Comparison of ENCODE assay signal across 17 cellular contexts in the genomic region with DNA sequence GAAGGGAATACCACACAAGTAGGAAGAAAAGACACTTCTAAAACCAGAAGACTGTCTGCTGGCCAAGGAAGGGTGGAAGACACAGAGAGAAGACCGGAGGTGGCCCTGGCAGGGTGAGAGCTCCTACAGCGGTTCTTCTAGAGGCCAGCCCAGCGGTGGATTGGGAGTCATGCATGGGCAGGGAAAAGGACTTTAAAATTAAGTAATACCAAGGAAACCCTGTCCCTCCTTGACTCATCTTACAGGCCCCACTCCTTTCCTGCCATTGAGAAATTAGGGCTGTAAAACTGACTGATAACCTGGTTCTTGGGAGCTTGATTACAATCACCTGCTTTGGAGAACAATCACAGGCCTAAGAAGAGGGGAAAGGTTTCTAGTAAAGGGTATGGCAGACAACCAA. TPM values are rescaled to one million over a fixed set of nuclear protein-coding genes. Genes with fewer than 3 reads are reported as not detected.
DNase-seq lines count a peak whose midpoint lies in the region; TF ChIP-seq lines count a peak whose summit lies in the region.
"Had no signal": no experiment of that assay in that cellular context is flagged by ENCODE, and none has a peak within 500 bp of the region (broad histone marks: within the 10 kb centered on the region; RNA-seq: fewer than 3 reads in every experiment).

No MANE protein-coding gene starts in this region.

- no peak overlapping the region for H4K91ac ChIP-seq in neuronal stem cell (ENCODE audit: low read depth, low read length, poor library complexity)

- no peak overlapping the region for H3K27ac ChIP-seq in endodermal cell (ENCODE audit: low read depth, low read length)
- H3K27ac ChIP-seq in neuronal stem cell (replicated peaks; ENCODE audit: low read length): no peak overlapping the region

- H2AK5ac ChIP-seq in neuronal stem cell (ENCODE audit: low read depth, low read length): no peak overlapping the region

- H3K9me3 Mint-ChIP-seq in endodermal cell: peaks cover 21% of the 10 kb centered on the region

- no peaks in the 10 kb centered on the region for H3K27me3 ChIP-seq in endodermal cell (ENCODE audit: control insufficient read depth, insufficient read depth, low read length, poor library complexity, severe bottlenecking)
- H3K27me3 ChIP-seq in neuronal stem cell (ENCODE audit: control insufficient read depth in 3 of 3, insufficient read depth in 3 of 3, low read depth in 1 of 3, low read length in 3 of 3): peaks cover 0 to 3% (median 0%) of the 10 kb centered on the region in 3 experiments
- H3K27me3 ChIP-seq: BE2C had no signal

- peak overlapping the region; percentile 44 for H3K4ac ChIP-seq in neuronal stem cell (ENCODE audit: low read length)

- H3K4me2 ChIP-seq in neuronal stem cell (ENCODE audit: insufficient read depth, low read length, poor library complexity, severe bottlenecking): no peak overlapping the region

- H2BK15ac ChIP-seq in neuronal stem cell (ENCODE audit: low read length): no peak overlapping the region

- H3K79me1 ChIP-seq in neuronal stem cell (ENCODE audit: low read depth, low read length): no peaks in the 10 kb centered on the region

- peak; percentile 36 for DNase-seq in activated effector memory CD4-positive, alpha-beta T cell treated with anti-CD3 and anti-CD28 coated beads, Interleukin-2, amount 50 U/mL, for 16 hours
- DNase-seq in activated effector memory CD4-positive, alpha-beta T cell treated with Interleukin-2 at 50 U/mL for 16 hours: no peak
- DNase-seq in endodermal cell (peak; percentile 10), neuronal stem cell (ENCODE audit: low spot score) (no peak), NCI-H82 treated with DMSO at 0.1 percent for 48 hours (lab: John Stamatoyannopoulos, UW; ENCODE audit: unreplicated experiment) (no peak)
- no peak for DNase-seq in stimulated activated CD4-positive, alpha-beta T cell treated with anti-CD3 and anti-CD28 coated beads, Interleukin-2, amount 100 ng/mL, for 48 hours
- DNase-seq in stimulated activated CD4-positive, alpha-beta T cell treated with anti-CD3 and anti-CD28 coated beads, Interleukin-4, amount 100 ng/mL, for 24 hours: no peak
- DNase-seq: BE2C; CD4-positive, alpha-beta T cell; NCI-H1694 treated with DMSO at 0.1 percent for 48 hours; NCI-H2107; NCI-H524; NCI-H82; PC-3 had no signal

- 92% methylated on average over 3 of the region's 3 CpGs; no CpG with 5 or more reads in 1 of the 2 experiments for WGBS in endodermal cell (ENCODE audit: insufficient coverage in 1 of 2, insufficient read length in 1 of 2), 2 experiments
- no CpG with 5 or more reads among the region's 3 CpGs for WGBS in neuronal stem cell (ENCODE audit: extremely low coverage in 2 of 2, insufficient read length in 2 of 2, insufficient replicate concordance in 1 of 2), 2 donors

- H3K18ac ChIP-seq in neuronal stem cell (ENCODE audit: low read length): no peak overlapping the region

- no peak overlapping the region for H3K4me3 Mint-ChIP-seq in endodermal cell
- H3K4me3 Mint-ChIP-seq: CD4-positive, alpha-beta T cell had no signal

- H3K4me3 ChIP-seq in endodermal cell (ENCODE audit: low read length) (no peak overlapping the region), neuronal stem cell (ENCODE audit: low read length in 2 of 2) (no peak overlapping the region)

- no peak overlapping the region for H3K14ac ChIP-seq in neuronal stem cell (ENCODE audit: low read length)

- H3K27ac Mint-ChIP-seq in endodermal cell: no peak overlapping the region
- H3K27ac Mint-ChIP-seq: CD4-positive, alpha-beta T cell had no signal

- H3K9ac ChIP-seq in endodermal cell (ENCODE audit: extremely low read depth, low read length, poor library complexity, severe bottlenecking) (no peak overlapping the region), neuronal stem cell (ENCODE audit: low read depth, low read length, poor library complexity) (no peak overlapping the region)

- peaks cover 5% of the 10 kb centered on the region for H3K36me3 Mint-ChIP-seq in endodermal cell (ENCODE audit: low read depth)

- H3K36me3 ChIP-seq in endodermal cell (ENCODE audit: control insufficient read depth, insufficient read depth, low read length): no peaks in the 10 kb centered on the region
- no peaks in the 10 kb centered on the region for H3K36me3 ChIP-seq in neuronal stem cell (replicated peaks in 1 of 2; ENCODE audit: control insufficient read depth in 2 of 2, insufficient read depth in 2 of 2, low read length in 2 of 2)
- H3K36me3 ChIP-seq: BE2C had no signal

- no peaks in the 10 kb centered on the region for H3K4me1 ChIP-seq in endodermal cell (ENCODE audit: control insufficient read depth, insufficient read depth, low read length)
- no peaks in the 10 kb centered on the region for H3K4me1 ChIP-seq in neuronal stem cell (ENCODE audit: control insufficient read depth in 2 of 2, insufficient read depth in 1 of 2, low read depth in 1 of 2, low read length in 2 of 2)
- H3K4me1 ChIP-seq: BE2C had no signal

- H3K23ac ChIP-seq in neuronal stem cell (ENCODE audit: low read depth, low read length, poor library complexity): no peak overlapping the region

- H4K8ac ChIP-seq in neuronal stem cell (ENCODE audit: low read depth, low read length): no peak overlapping the region

- H2BK5ac ChIP-seq in neuronal stem cell (ENCODE audit: low read length): no peak overlapping the region

- no peak for TF ChIP-seq CTCF in endodermal cell (conservative IDR thresholded peaks at IDR 0.05)

- H3K9me3 ChIP-seq in endodermal cell (ENCODE audit: control insufficient read depth, low read length): peaks cover 15% of the 10 kb centered on the region
- no peaks in the 10 kb centered on the region for H3K9me3 ChIP-seq in neuronal stem cell (replicated peaks in 1 of 2; ENCODE audit: control insufficient read depth in 2 of 2, insufficient read depth in 1 of 2, low read depth in 1 of 2, low read length in 2 of 2)
- H3K9me3 ChIP-seq: BE2C had no signal

- H2BK12ac ChIP-seq in neuronal stem cell (ENCODE audit: low read length): no peak overlapping the region

- peaks cover 10% of the 10 kb centered on the region for H3K4me1 Mint-ChIP-seq in endodermal cell

- H2AFZ ChIP-seq in neuronal stem cell (ENCODE audit: low read length): no peak overlapping the region

- no peak overlapping the region for H2BK120ac ChIP-seq in neuronal stem cell (ENCODE audit: low read depth, low read length)

- no peaks in the 10 kb centered on the region for H3K27me3 Mint-ChIP-seq in endodermal cell (ENCODE audit: insufficient read depth)
- H3K27me3 Mint-ChIP-seq: CD4-positive, alpha-beta T cell had no signal

RNA-seq across cellular contexts. Expression of a gene that starts 16.1 kb away (rescaled TPM):
- total RNA-seq in endodermal cell: not detected
- polyA plus RNA-seq in endodermal cell (2013, experiment 1 of 2): not detected
- not detected for polyA plus RNA-seq in endodermal cell (2013, experiment 2 of 2)
- not detected for polyA plus RNA-seq in neuronal stem cell (2013, experiment 1 of 2)
- polyA plus RNA-seq in neuronal stem cell (2013, experiment 2 of 2): not detected
- total RNA-seq: CD4-positive, alpha-beta T cell; H4; LHCN-M2; PC-3 had no signal

RNA-seq across cellular contexts. Expression of a gene that starts 41.5 kb away (rescaled TPM):
- total RNA-seq in endodermal cell: not detected
- polyA plus RNA-seq in endodermal cell (2013, experiment 1 of 2): not detected
- polyA plus RNA-seq in endodermal cell (2013, experiment 2 of 2): not detected
- polyA plus RNA-seq in neuronal stem cell (2013, experiment 1 of 2): not detected
- polyA plus RNA-seq in neuronal stem cell (2013, experiment 2 of 2): not detected
- total RNA-seq: Caco-2; CD4-positive, alpha-beta T cell; H4; LHCN-M2; PC-3 had no signal

Comparison
In these comparisons a context has a peak if more than half of its experiments do, and no peak if none do; other contexts are left out.
1. DNase-seq: peak in activated effector memory CD4-positive, alpha-beta T cell treated with anti-CD3 and anti-CD28 coated beads, Interleukin-2, amount 50 U/mL, for 16 hours (single experiment) and endodermal cell (single experiment); none in activated effector memory CD4-positive, alpha-beta T cell treated with Interleukin-2 at 50 U/mL for 16 hours (single experiment), neuronal stem cell (single experiment), stimulated activated CD4-positive, alpha-beta T cell treated with anti-CD3 and anti-CD28 coated beads, Interleukin-2, amount 100 ng/mL, for 48 hours (0 of 2), NCI-H82 treated with DMSO at 0.1 percent for 48 hours (single experiment) and stimulated activated CD4-positive, alpha-beta T cell treated with anti-CD3 and anti-CD28 coated beads, Interleukin-4, amount 100 ng/mL, for 24 hours (single experiment).